ENCODE assay signal across 8 cellular contexts in the genomic region with DNA sequence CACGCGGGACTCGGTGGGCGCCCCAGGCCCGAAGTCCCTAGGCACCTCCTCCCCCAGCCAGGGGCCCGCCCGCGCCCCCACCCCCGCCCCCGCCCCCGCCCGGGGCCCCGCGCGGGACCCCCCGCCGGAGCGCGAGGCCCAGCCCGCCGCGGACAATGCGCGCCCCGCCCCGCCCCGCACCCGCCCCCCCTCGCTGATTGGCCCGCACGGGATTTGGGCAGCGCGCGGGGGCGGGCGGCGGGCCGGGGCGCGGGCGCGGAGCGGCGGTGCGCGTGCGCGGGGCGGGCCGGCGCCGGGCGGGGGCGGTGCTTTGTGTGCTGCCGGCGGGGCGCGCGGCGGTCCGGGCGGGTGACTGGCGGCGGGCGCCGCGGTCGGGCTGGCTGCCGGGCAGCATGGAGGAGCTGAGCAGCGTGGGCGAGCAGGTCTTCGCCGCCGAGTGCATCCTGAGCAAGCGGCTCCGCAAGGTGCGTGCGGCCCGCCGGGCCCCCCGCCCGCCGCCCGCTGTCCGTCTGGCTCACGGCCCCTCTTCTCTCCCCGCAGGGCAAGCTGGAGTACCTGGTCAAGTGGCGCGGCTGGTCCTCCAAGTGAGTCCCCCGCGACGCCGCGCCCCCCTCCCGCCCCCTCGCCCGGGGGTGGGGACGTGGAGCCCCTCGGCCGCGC.
A peak's percentile ranks its signal among the peaks of the same experiment; 100 is the strongest.
DNase-seq lines count a peak whose midpoint lies in the region; TF ChIP-seq lines count a peak whose summit lies in the region.

A gene (plus strand): TSS at position 305 of the 660 bp plus-strand sequence. CDS start 88 bp downstream, at position 393.

- DNase-seq in Ammon's horn (ENCODE audit: low spot score): peak; percentile 81
- peak; percentile 95 for DNase-seq in GM19240 (ENCODE audit: insufficient read length, low spot score)
- peak; percentile 74 for DNase-seq in activated gamma-delta T cell (lab: John Stamatoyannopoulos, UW)
- peak; percentile 96 for DNase-seq in germinal center (ENCODE audit: low spot score)
- peak in 45 of 49 donors; percentile 24 to 91 (median 59) for DNase-seq in substantia nigra (lab: John Stamatoyannopoulos, UW)

- TF ChIP-seq CTCF in neutrophil (IDR thresholded peaks at IDR 0.05): no peak

- H3K27ac ChIP-seq in HUES6 (ENCODE audit: low read depth, low read length) (peak within 1 kb of the TSS; percentile 88), neutrophil (no peak within 1 kb of the TSS), substantia nigra (ENCODE audit: low read depth, low read length, poor library complexity, severe bottlenecking) (peak within 1 kb of the TSS; percentile 38)

- H3K9ac ChIP-seq in HUES6 (ENCODE audit: low read length): peak within 1 kb of the TSS; percentile 73

- peak within 1 kb of the TSS; percentile 69 for H3K4me3 ChIP-seq in HUES6 (ENCODE audit: low read depth, low read length)
- H3K4me3 ChIP-seq in neutrophil (ENCODE audit: low read depth in 1 of 2, low read length in 1 of 2): peak within 1 kb of the TSS; percentile 51 to 66

- H3K36me3 ChIP-seq in HUES6 (ENCODE audit: control insufficient read depth, insufficient read depth, low read length): peaks cover 35% of the 10 kb centered on the region
- no peaks in the 10 kb centered on the region for H3K36me3 ChIP-seq in neutrophil

- peak; percentile 78 for TF ChIP-seq POLR2A in Raji (IDR thresholded peaks at IDR 0.05; ENCODE audit: insufficient read depth, low read depth, low read length)

- H3K9me3 ChIP-seq in HUES6 (ENCODE audit: control insufficient read depth, insufficient read depth, low read depth, low read length) (no peaks in the 10 kb centered on the region), neutrophil (no peaks in the 10 kb centered on the region)

- H3K27me3 ChIP-seq in HUES6 (ENCODE audit: control insufficient read depth, insufficient read depth, low read length): peaks cover 13% of the 10 kb centered on the region
- peaks cover 98% of the 10 kb centered on the region for H3K27me3 ChIP-seq in neutrophil

- H3K4me1 ChIP-seq in HUES6 (ENCODE audit: control insufficient read depth, insufficient read depth, low read length): peaks cover 31% of the 10 kb centered on the region
- peaks cover 22 to 26% of the 10 kb centered on the region in 2 experiments for H3K4me1 ChIP-seq in neutrophil (ENCODE audit: control insufficient read depth in 1 of 2, insufficient read depth in 1 of 2, low read depth in 1 of 2, low read length in 1 of 2)
